Comparison of ENCODE assay signal across 11 cellular contexts in genomic region chr2:127735537-127736399, GRCh38. TPM values are rescaled to one million over a fixed set of nuclear protein-coding genes. Genes with fewer than 3 reads are reported as not detected.
DNase-seq lines count a peak whose midpoint lies in the region; ATAC-seq, FAIRE-seq and TF ChIP-seq lines count a peak whose summit lies in the region.
"Had no signal": no experiment of that assay in that cellular context is flagged by ENCODE, and none has a peak within 500 bp of the region (broad histone marks: within the 10 kb centered on the region; RNA-seq: fewer than 3 reads in every experiment).

No MANE protein-coding gene starts in this region.

- no peak overlapping the region for H2AFZ ChIP-seq in GM12878 (ENCODE audit: control insufficient read depth, low read depth, low read length)

- peaks cover 5% of the 10 kb centered on the region for H3K4me1 Mint-ChIP-seq in nephron progenitor cell
- H3K4me1 Mint-ChIP-seq in CD8-positive, alpha-beta memory T cell: peaks cover 12 to 24% (median 15%) of the 10 kb centered on the region in 3 donors
- H3K4me1 Mint-ChIP-seq in CD4-positive, alpha-beta T cell (ENCODE audit: low read depth): peaks cover 18% of the 10 kb centered on the region

- H3K27me3 Mint-ChIP-seq in nephron progenitor cell (ENCODE audit: low read depth, poor library complexity): peaks cover 4% of the 10 kb centered on the region
- H3K27me3 Mint-ChIP-seq in CD8-positive, alpha-beta memory T cell: peaks cover 0 to 2% of the 10 kb centered on the region in 2 donors
- no peaks in the 10 kb centered on the region for H3K27me3 Mint-ChIP-seq in CD4-positive, alpha-beta T cell

- TF ChIP-seq EP300 in GM12878 (IDR thresholded peaks at IDR 0.05; ENCODE audit: borderline replicate concordance in 1 of 2, control insufficient read depth in 1 of 2, low read depth in 2 of 2, low read length in 2 of 2): no peak

- no peak for TF ChIP-seq POLR2A in GM12878 (IDR thresholded peaks at IDR 0.05; ENCODE audit: low read depth, low read length)

- no peak for TF ChIP-seq RAD21 in GM12878 (IDR thresholded peaks at IDR 0.05; ENCODE audit: insufficient read depth, low read depth, low read length)

- 96% methylated on average over 3 of the region's 3 CpGs for WGBS in GM12878 (ENCODE audit: insufficient coverage, insufficient replicate concordance, low lambda C conversion rate, missing lambda C conversion rate)

- H3K4me3 Mint-ChIP-seq in nephron progenitor cell: no peak overlapping the region
- H3K4me3 Mint-ChIP-seq in CD8-positive, alpha-beta memory T cell: no peak overlapping the region
- H3K4me3 Mint-ChIP-seq in CD4-positive, alpha-beta T cell: no peak overlapping the region

- BruUV-seq in GM12878 (replicated peaks; lab: Mats Ljungman, UMichigan): no TSS peak

- intact Hi-C loops in GM12878 (cut with micrococcal nuclease; ENCODE audit: unreplicated experiment): no loop called here
- intact Hi-C loops in CD4-positive, alpha-beta T cell (cut with DNase I, micrococcal nuclease): no loop called here

- no peaks in the 10 kb centered on the region for H4K20me1 ChIP-seq in GM12878 (ENCODE audit: control insufficient read depth, insufficient read depth)

- POLR2A ChIA-PET in GM12878 (lab: Charles Lee): interaction anchor here (1.3 to 1.7 kb wide), 4 partner anchors 14 to 72 kb away, joined by 3 to 8 read pairs (median 4); partner anchors contain the start of gene SFT2D3
- POLR2A ChIA-PET in CD8-positive, alpha-beta memory T cell (lab: Charles Lee): no interaction called here
- POLR2A ChIA-PET in CD4-positive, alpha-beta T cell (lab: Charles Lee): no interaction called here

- no peak overlapping the region; the same call in 1 of the 2 replicates for H3K27ac ChIP-seq in GM12878 (ENCODE audit: control insufficient read depth, insufficient read depth)
- no peak overlapping the region for H3K27ac ChIP-seq in CD8-positive, alpha-beta memory T cell (ENCODE audit: low read depth, low read length)
- H3K27ac ChIP-seq in CD4-positive, alpha-beta T cell (ENCODE audit: low read depth, low read length): no peak overlapping the region

- H3K9me3 Mint-ChIP-seq in nephron progenitor cell: no peaks in the 10 kb centered on the region
- no peaks in the 10 kb centered on the region for H3K9me3 Mint-ChIP-seq in CD8-positive, alpha-beta memory T cell
- no peaks in the 10 kb centered on the region for H3K9me3 Mint-ChIP-seq in CD4-positive, alpha-beta T cell

- no peaks in the 10 kb centered on the region for H3K9me3 ChIP-seq in GM12878 (replicated peaks; ENCODE audit: control insufficient read depth, insufficient read depth, low read length)
- H3K9me3 ChIP-seq in CD8-positive, alpha-beta memory T cell (ENCODE audit: low read length): no peaks in the 10 kb centered on the region
- no peaks in the 10 kb centered on the region for H3K9me3 ChIP-seq in CD4-positive, alpha-beta T cell (ENCODE audit: control insufficient read depth, low read length)

- peak; percentile 73 for ATAC-seq in GM18907 (IDR thresholded peaks at IDR 0.05; ENCODE audit: unreplicated experiment)
- ATAC-seq in HG02938 (IDR thresholded peaks at IDR 0.05; ENCODE audit: unreplicated experiment): peak; percentile 65
- ATAC-seq in GM12878: peak; percentile 74
- ATAC-seq in CD4-positive, alpha-beta T cell (ENCODE audit: poor library complexity): no peak
- ATAC-seq: K562 had no signal

- peak overlapping the region; percentile 57 for H3K27ac Mint-ChIP-seq in nephron progenitor cell
- H3K27ac Mint-ChIP-seq in CD8-positive, alpha-beta memory T cell: peak overlapping the region in 3 of 8 donors; percentile 7 to 68 (median 15)
- H3K27ac Mint-ChIP-seq in CD4-positive, alpha-beta T cell: no peak overlapping the region

- H3K4me2 ChIP-seq in GM12878 (ENCODE audit: control insufficient read depth, insufficient read depth): no peak overlapping the region
- H3K4me2 ChIP-seq: smooth muscle cell had no signal

- 0 out of 2 replicates have a peak, but pooled peaks cover 3% of the 10 kb centered on the region for H3K4me1 ChIP-seq in GM12878 (ENCODE audit: control insufficient read depth, insufficient read depth, low read length)
- no peaks in the 10 kb centered on the region for H3K4me1 ChIP-seq in CD8-positive, alpha-beta memory T cell (ENCODE audit: insufficient read depth, low read length)

- H3K4me3 ChIP-seq in GM12878: no peak overlapping the region
- H3K4me3 ChIP-seq in CD8-positive, alpha-beta memory T cell (ENCODE audit: low read length): no peak overlapping the region
- H3K4me3 ChIP-seq: K562, smooth muscle cell had no signal

- no peak overlapping the region for H3K9ac ChIP-seq in GM12878 (ENCODE audit: control insufficient read depth, insufficient read depth, low read length)

- TF ChIP-seq CTCF in GM12878 (IDR thresholded peaks at IDR 0.05 in 2 of 3, conservative IDR thresholded peaks at IDR 0.05 in 1 of 3; ENCODE audit: control insufficient read depth in 2 of 3, extremely low read depth in 1 of 3, insufficient read depth in 1 of 3, low read depth in 3 of 3, low read length in 3 of 3): no peak
- no peak for TF ChIP-seq CTCF in nephron progenitor cell (IDR thresholded peaks at IDR 0.05)
- no peak for TF ChIP-seq CTCF in CD4-positive, alpha-beta T cell (IDR thresholded peaks at IDR 0.05)

- no peak for FAIRE-seq in GM12878 (lab: Jason Lieb, UNC)
- FAIRE-seq: K562 had no signal

- no peaks in the 10 kb centered on the region for H3K27me3 ChIP-seq in GM12878 (replicated peaks in 1 of 2; ENCODE audit: control insufficient read depth in 2 of 2, insufficient read depth in 2 of 2, low read length in 1 of 2)
- H3K27me3 ChIP-seq in CD8-positive, alpha-beta memory T cell (ENCODE audit: insufficient read depth, low read length, poor library complexity, severe bottlenecking): no peaks in the 10 kb centered on the region
- H3K27me3 ChIP-seq in CD4-positive, alpha-beta T cell (ENCODE audit: control insufficient read depth, insufficient read depth, low read length): no peaks in the 10 kb centered on the region

- RAD21 ChIA-PET in GM12878 (lab: Charles Lee; ENCODE audit: unreplicated experiment): interaction anchor here (1.0 to 3.9 kb wide), 2 partner anchors 15 to 33 kb away, joined by 4 to 21 read pairs; partner anchors contain the start of gene SFT2D3

- DNase-seq in GM12878 (ENCODE audit: low read depth, low spot score) (no peak), nephron progenitor cell (no peak), NCI-H345 (lab: John Stamatoyannopoulos, UW) (no peak), GM19240 (ENCODE audit: insufficient read length, low spot score) (no peak)
- DNase-seq in CD8-positive, alpha-beta memory T cell: no peak
- DNase-seq in CD4-positive, alpha-beta T cell: no peak
- DNase-seq: NCI-H2081 treated with DMSO at 0.1 percent for 48 hours had no signal

- peaks cover 45% of the 10 kb centered on the region for H3K36me3 Mint-ChIP-seq in nephron progenitor cell (ENCODE audit: low read depth)
- H3K36me3 Mint-ChIP-seq in CD8-positive, alpha-beta memory T cell: peaks cover 4 to 41% (median 13%) of the 10 kb centered on the region in 3 donors
- H3K36me3 Mint-ChIP-seq in CD4-positive, alpha-beta T cell (ENCODE audit: low read depth): peaks cover 43% of the 10 kb centered on the region

- SMC1A ChIA-PET in GM12878 (lab: Charles Lee; ENCODE audit: uncharacterized antibody, unreplicated experiment): interaction anchor here (0.8 to 2.5 kb wide), 6 partner anchors 12 to 72 kb away, joined by 3 to 15 read pairs (median 4); no protein-coding TSS in a partner anchor

- peaks cover 0 to 3% of the 10 kb centered on the region in 2 experiments; a peak in 2 of 4 replicates for H3K36me3 ChIP-seq in GM12878 (ENCODE audit: control insufficient read depth in 2 of 2, insufficient read depth in 2 of 2, low read length in 1 of 2)
- no peaks in the 10 kb centered on the region for H3K36me3 ChIP-seq in CD8-positive, alpha-beta memory T cell (ENCODE audit: insufficient read depth, low read length)

- in situ Hi-C loops in GM12878 (cut with MboI): no loop called here

- CTCF ChIA-PET in GM12878 (lab: Yijun Ruan, JAX): interaction anchor here (0.7 to 1.7 kb wide), 2 partner anchors 14 to 33 kb away, joined by 3 to 4 read pairs; no protein-coding TSS in a partner anchor
- CTCF ChIA-PET in CD8-positive, alpha-beta memory T cell (lab: Charles Lee): no interaction called here
- CTCF ChIA-PET in CD4-positive, alpha-beta T cell (lab: Charles Lee): no interaction called here

- H3K79me2 ChIP-seq in GM12878 (ENCODE audit: control insufficient read depth, insufficient read depth, low read length): no peaks in the 10 kb centered on the region

TF ChIP-seq in GM12878, 131 proteins besides CTCF, POLR2A, EP300 and RAD21 (continues in another document):
- TF ChIP-seq FOXK2 (IDR thresholded peaks at IDR 0.05): no peak
- no peak for TF ChIP-seq SREBF2 (IDR thresholded peaks at IDR 0.05; ENCODE audit: low read length)
- TF ChIP-seq KLF5 (IDR thresholded peaks at IDR 0.05; ENCODE audit: partially characterized antibody): no peak

RNA-seq across cellular contexts. Expression of gene SFT2D3, which starts 34.5 kb away (rescaled TPM):
- total RNA-seq in GM12878 (2013; cell fraction: nucleolus; rRNA removed): 9.5 and 11.1 TPM in 2 replicates
- total RNA-seq in GM12878 (2014; rRNA removed): 8.4 and 9.3 TPM in 2 replicates
- total RNA-seq in GM12878 (2014; rRNA removed; fragmentation: Illumina TruSeq; extraction: Trizol): 5.4 and 5.5 TPM in 2 replicates
- 6.2 and 6.5 TPM in 2 replicates for total RNA-seq in GM12878 (2021)
- not detected for polyA plus RNA-seq in GM12878 (2011; ENCODE audit: low read depth)
- 4.2 and 5.9 TPM in 2 replicates for polyA plus RNA-seq in GM12878 (2011; rRNA removed)
- 2.9 and 3.2 TPM in 2 replicates for polyA plus RNA-seq in GM12878 (2011; cell fraction: cytosol; rRNA removed)
- 4.4 and 4.8 TPM in 2 replicates for polyA plus RNA-seq in GM12878 (2011; cell fraction: nucleus; rRNA removed)
- not detected in 2 replicates for polyA plus RNA-seq in GM12878 (2012)
- 6.6 and 7.4 TPM in 2 replicates for polyA plus RNA-seq in GM12878 (2014; fragmentation: Illumina TruSeq; extraction: Trizol)
- polyA plus RNA-seq in GM12878 (2014; fragmentation: Nextera tagmentation; extraction: Ambion mirVana): not detected
- 6.6 and 6.8 TPM in 2 replicates for polyA plus RNA-seq in GM12878 (2014; rRNA removed)
- polyA plus RNA-seq in GM12878 (2016; fragmentation: Nextera tagmentation; extraction: Ambion mirVana): not detected
- polyA minus RNA-seq in GM12878 (2011; rRNA and poly(A)+ RNA removed): 3.9 and 5.7 TPM in 2 replicates
- polyA minus RNA-seq in GM12878 (2011; cell fraction: cytosol; rRNA and poly(A)+ RNA removed): 1.7 and 2.0 TPM in 2 replicates
- 6.4 and 9.9 TPM in 2 replicates for polyA minus RNA-seq in GM12878 (2011; cell fraction: nucleus; rRNA and poly(A)+ RNA removed)
- total RNA-seq in CD8-positive, alpha-beta memory T cell: 1 to 10 TPM; 4.6 to 5.5 TPM
- polyA plus RNA-seq in CD8-positive, alpha-beta memory T cell: 0.31 TPM
- total RNA-seq in CD4-positive, alpha-beta T cell: 1 to 10 TPM; 8.5 to 8.9 TPM
- polyA plus RNA-seq: smooth muscle cell had no signal
